1 cellular context compared by ENCODE assay signal in genomic region chr17:44745301-44745700, GRCh38.
A peak's percentile ranks its signal among the peaks of the same experiment; 100 is the strongest.
TF ChIP-seq lines count a peak whose summit lies in the region.

No MANE protein-coding gene starts in this region.

TF ChIP-seq in K562, 482 proteins besides CTCF, POLR2A, EP300 and RAD21:
- TF ChIP-seq THAP7 (CRISPR knock-in tag; IDR thresholded peaks at IDR 0.05) = no peak
- TF ChIP-seq ZBTB1 (CRISPR knock-in tag; IDR thresholded peaks at IDR 0.05; ENCODE audit: borderline replicate concordance, low read depth) = no peak
- no peak for TF ChIP-seq HMG20A (CRISPR knock-in tag; conservative IDR thresholded peaks at IDR 0.05)
- TF ChIP-seq MEIS2 (IDR thresholded peaks at IDR 0.05; ENCODE audit: partially characterized antibody) = peak; percentile 66
- peak; percentile 34; the same call in 1 of the 2 replicates for TF ChIP-seq SMARCA4 (IDR thresholded peaks at IDR 0.05)
- TF ChIP-seq CTBP1 (IDR thresholded peaks at IDR 0.05; ENCODE audit: borderline replicate concordance) = 0 out of 2 replicates have a peak, but pooled peaks have one; percentile 36
- no peak for TF ChIP-seq ZNF280A (IDR thresholded peaks at IDR 0.05; ENCODE audit: low read depth, partially characterized antibody)
- no peak for TF ChIP-seq PTBP1 (IDR thresholded peaks at IDR 0.05; ENCODE audit: low read depth, low read length)
- TF ChIP-seq TEAD4 (IDR thresholded peaks at IDR 0.05; ENCODE audit: low read length) = no peak
- no peak for TF ChIP-seq TEAD4 (CRISPR knock-in tag; IDR thresholded peaks at IDR 0.05; ENCODE audit: borderline replicate concordance)
- TF ChIP-seq MCM2 (IDR thresholded peaks at IDR 0.05; ENCODE audit: low read depth) = no peak
- TF ChIP-seq DEAF1 (CRISPR knock-in tag; IDR thresholded peaks at IDR 0.05) = no peak
- no peak for TF ChIP-seq DNMT1 (IDR thresholded peaks at IDR 0.05)
- peak; percentile 82 for TF ChIP-seq ZNF766 (CRISPR knock-in tag; conservative IDR thresholded peaks at IDR 0.05)
- no peak for TF ChIP-seq GTF2B (IDR thresholded peaks at IDR 0.05; ENCODE audit: extremely low read depth, insufficient read length)
- no peak for TF ChIP-seq PHB (CRISPR knock-in tag; IDR thresholded peaks at IDR 0.05)
- no peak for TF ChIP-seq PML (IDR thresholded peaks at IDR 0.05; ENCODE audit: low read length)
- TF ChIP-seq ZNF318 (IDR thresholded peaks at IDR 0.05; ENCODE audit: borderline replicate concordance in 1 of 2, low read depth in 1 of 2) = no peak
- TF ChIP-seq CHD2 (IDR thresholded peaks at IDR 0.05; ENCODE audit: low read depth, low read length) = peak; percentile 52; the same call in 1 of the 2 replicates
- TF ChIP-seq DPF2 (IDR thresholded peaks at IDR 0.05) = peak; percentile 38; the same call in 1 of the 2 replicates
- TF ChIP-seq ZNF174 (CRISPR knock-in tag; IDR thresholded peaks at IDR 0.05) = no peak
- TF ChIP-seq ZNF316 (IDR thresholded peaks at IDR 0.05) = peak; percentile 57
- no peak for TF ChIP-seq ZNF436 (CRISPR knock-in tag; IDR thresholded peaks at IDR 0.05)
